27 cellular contexts compared by ENCODE assay signal in genomic region chr2:160281213-160281612, GRCh38.
DNase-seq lines count a peak whose midpoint lies in the region; ATAC-seq and TF ChIP-seq lines count a peak whose summit lies in the region.
"Had no signal": no experiment of that assay in that cellular context is flagged by ENCODE, and none has a peak within 500 bp of the region (broad histone marks: within the 10 kb centered on the region; RNA-seq: fewer than 3 reads in every experiment).

No MANE protein-coding gene starts in this region.

- TF ChIP-seq CTCF in natural killer cell (IDR thresholded peaks at IDR 0.05), result no peak
- no peak for TF ChIP-seq CTCF in MCF 10A (IDR thresholded peaks at IDR 0.05; ENCODE audit: unreplicated experiment)

- H3K36me3 Mint-ChIP-seq in CD8-positive, alpha-beta memory T cell, result peaks cover 5 to 90% (median 23%) of the 10 kb centered on the region in 3 donors
- H3K36me3 Mint-ChIP-seq in T-cell (peaks cover 61% of the 10 kb centered on the region), natural killer cell (peaks cover 39% of the 10 kb centered on the region), MCF 10A (ENCODE audit: insufficient read depth, unreplicated experiment) (peaks cover 65% of the 10 kb centered on the region)

- peaks cover 49% of the 10 kb centered on the region for H3K4me1 ChIP-seq in ACC112 (ENCODE audit: control insufficient read depth, insufficient read depth, low read length, unreplicated experiment)
- peaks cover 6% of the 10 kb centered on the region for H3K4me1 ChIP-seq in CD8-positive, alpha-beta memory T cell (ENCODE audit: insufficient read depth, low read length)
- H3K4me1 ChIP-seq: breast epithelium had no signal

- no peaks in the 10 kb centered on the region for H3K9me3 Mint-ChIP-seq in CD8-positive, alpha-beta memory T cell
- H3K9me3 Mint-ChIP-seq in T-cell (no peaks in the 10 kb centered on the region), natural killer cell (no peaks in the 10 kb centered on the region), MCF 10A (ENCODE audit: unreplicated experiment) (no peaks in the 10 kb centered on the region)
- H3K9me3 Mint-ChIP-seq: IgD-negative memory B cell, neural crest cell had no signal

- H3K4me1 Mint-ChIP-seq in CD8-positive, alpha-beta memory T cell, result peaks cover 22 to 48% (median 37%) of the 10 kb centered on the region in 3 donors
- H3K4me1 Mint-ChIP-seq in T-cell (peaks cover 32 to 40% (median 36%) of the 10 kb centered on the region in 3 donors), natural killer cell (peaks cover 22 to 38% of the 10 kb centered on the region in 2 donors), MCF 10A (ENCODE audit: insufficient read depth, unreplicated experiment) (peaks cover 15% of the 10 kb centered on the region)

- CTCF ChIA-PET in CD8-positive, alpha-beta memory T cell (lab: Charles Lee), result interaction anchor here (1.3 to 3.7 kb wide), 2 partner anchors 11 to 43 kb away, joined by 3 to 9 read pairs; no protein-coding TSS in a partner anchor
- CTCF ChIA-PET in T-cell (lab: Charles Lee), result no interaction called here
- CTCF ChIA-PET in MCF 10A (lab: Yijun Ruan, JAX), result interaction anchor here (0.5 to 2.8 kb wide), 3 partner anchors 11 to 783 kb away, joined by 3 to 7 read pairs (median 3); no protein-coding TSS in a partner anchor

- peak overlapping the region in 6 of 8 donors; percentile 39 to 75 (median 64) for H3K27ac Mint-ChIP-seq in CD8-positive, alpha-beta memory T cell
- H3K27ac Mint-ChIP-seq in T-cell (peak overlapping the region; percentile 70 to 79), natural killer cell (peak overlapping the region; percentile 12 to 72), MCF 10A (ENCODE audit: low read depth, unreplicated experiment) (no peak overlapping the region)
- H3K27ac Mint-ChIP-seq: progenitor cell of endocrine pancreas had no signal

- no peak for DNase-seq in CD8-positive, alpha-beta memory T cell
- DNase-seq in T-cell (no peak), natural killer cell (no peak), T-helper 2 cell (no peak), MCF 10A (ENCODE audit: unreplicated experiment) (no peak), posterior cingulate gyrus (no peak)
- no peak for DNase-seq in NK-92 treated with Interleukin-12 subunit alpha and Interleukin-12 subunit beta, amount 100 ng/mL, for 24 hours (lab: John Stamatoyannopoulos, UW)
- DNase-seq: activated naive CD4-positive, alpha-beta T cell treated with anti-CD3 and anti-CD28 coated beads, Interleukin-2, amount 50 U/mL, for 16 hours; anterior cingulate cortex; BE2C; COR-L47; hippocampal formation; NCI-H1048; NCI-H1694 treated with DMSO at 0.1 percent for 48 hours; NCI-H2171; stimulated activated CD4-positive, alpha-beta T cell treated with anti-CD3 and anti-CD28 coated beads, Interleukin-4, amount 100 ng/mL, for 1 hour; tibial artery had no signal

- H3K27me3 Mint-ChIP-seq in CD8-positive, alpha-beta memory T cell, result no peaks in the 10 kb centered on the region
- no peaks in the 10 kb centered on the region for H3K27me3 Mint-ChIP-seq in T-cell
- no peaks in the 10 kb centered on the region for H3K27me3 Mint-ChIP-seq in natural killer cell (ENCODE audit: low read depth in 2 of 2)
- H3K27me3 Mint-ChIP-seq in MCF 10A (ENCODE audit: insufficient read depth, unreplicated experiment), result no peaks in the 10 kb centered on the region
- H3K27me3 Mint-ChIP-seq: IgD-negative memory B cell, progenitor cell of endocrine pancreas had no signal

- intact Hi-C loops in natural killer cell (cut with micrococcal nuclease), result no loop called here
- intact Hi-C loops in MCF 10A (cut with micrococcal nuclease), result no loop called here
- intact Hi-C loops in posterior cingulate gyrus (cut with DNase I), result no loop called here

- no peak overlapping the region for H3K4me3 Mint-ChIP-seq in CD8-positive, alpha-beta memory T cell
- no peak overlapping the region for H3K4me3 Mint-ChIP-seq in T-cell
- H3K4me3 Mint-ChIP-seq in natural killer cell, result no peak overlapping the region
- H3K4me3 Mint-ChIP-seq in MCF 10A (ENCODE audit: unreplicated experiment), result no peak overlapping the region
- H3K4me3 Mint-ChIP-seq: IgD-negative memory B cell, neural crest cell had no signal

- POLR2A ChIA-PET in CD8-positive, alpha-beta memory T cell (lab: Charles Lee), result no interaction called here
- POLR2A ChIA-PET in T-cell (lab: Charles Lee), result no interaction called here
- POLR2A ChIA-PET in MCF 10A (lab: Yijun Ruan, JAX), result interaction anchor here (2.2 kb wide), 1 partner anchor 13 kb away, joined by 7 read pairs; no protein-coding TSS in a partner anchor

- H2AFZ ChIP-seq in ACC112 (ENCODE audit: low read length, unreplicated experiment), result no peak overlapping the region

- peaks cover 63% of the 10 kb centered on the region for H3K36me3 ChIP-seq in ACC112 (ENCODE audit: insufficient read depth, low read length)
- peaks cover 48% of the 10 kb centered on the region for H3K36me3 ChIP-seq in CD8-positive, alpha-beta memory T cell (ENCODE audit: insufficient read depth, low read length)
- H3K36me3 ChIP-seq: breast epithelium had no signal

- no peak for ATAC-seq in T-cell (replicated peaks in 1 of 4)
- ATAC-seq in natural killer cell, result no peak
- ATAC-seq: HCT116, sciatic nerve had no signal

- H3K9me3 ChIP-seq in CD8-positive, alpha-beta memory T cell (ENCODE audit: low read length), result no peaks in the 10 kb centered on the region
- H3K9me3 ChIP-seq: BE2C, breast epithelium, tibial artery, vagina had no signal

- no peak overlapping the region for H3K4me3 ChIP-seq in ACC112 (ENCODE audit: low read depth, low read length)
- no peak overlapping the region for H3K4me3 ChIP-seq in CD8-positive, alpha-beta memory T cell (ENCODE audit: low read length)
- H3K4me3 ChIP-seq: breast epithelium, lung, tibial artery, vagina had no signal

- BruUV-seq in MCF 10A (replicated peaks; lab: Mats Ljungman, UMichigan), result no TSS peak

- no peaks in the 10 kb centered on the region for H3K27me3 ChIP-seq in ACC112 (ENCODE audit: insufficient read depth, low read length)
- H3K27me3 ChIP-seq in CD8-positive, alpha-beta memory T cell (ENCODE audit: insufficient read depth, low read length, poor library complexity, severe bottlenecking), result no peaks in the 10 kb centered on the region
- H3K27me3 ChIP-seq: BE2C, breast epithelium, tibial artery, vagina had no signal

- peak overlapping the region; percentile 77 for H3K27ac ChIP-seq in ACC112 (ENCODE audit: low read depth, low read length)
- no peak overlapping the region for H3K27ac ChIP-seq in CD8-positive, alpha-beta memory T cell (ENCODE audit: low read depth, low read length)
- H3K27ac ChIP-seq: breast epithelium, RWPE1, tibial artery, vagina had no signal

- H3K79me2 ChIP-seq in ACC112 (ENCODE audit: control insufficient read depth, insufficient read depth, low read length, unreplicated experiment), result peaks cover 8% of the 10 kb centered on the region

Comparison
In these comparisons a context has a peak if more than half of its experiments do, and no peak if none do; other contexts are left out.
1. CTCF ChIA-PET loops: an anchor here in CD8-positive, alpha-beta memory T cell (1.3 to 3.7 kb wide) and MCF 10A (0.5 to 2.8 kb wide); none called in T-cell.